Comparison of ENCODE assay signal across 27 cellular contexts in the genomic region with DNA sequence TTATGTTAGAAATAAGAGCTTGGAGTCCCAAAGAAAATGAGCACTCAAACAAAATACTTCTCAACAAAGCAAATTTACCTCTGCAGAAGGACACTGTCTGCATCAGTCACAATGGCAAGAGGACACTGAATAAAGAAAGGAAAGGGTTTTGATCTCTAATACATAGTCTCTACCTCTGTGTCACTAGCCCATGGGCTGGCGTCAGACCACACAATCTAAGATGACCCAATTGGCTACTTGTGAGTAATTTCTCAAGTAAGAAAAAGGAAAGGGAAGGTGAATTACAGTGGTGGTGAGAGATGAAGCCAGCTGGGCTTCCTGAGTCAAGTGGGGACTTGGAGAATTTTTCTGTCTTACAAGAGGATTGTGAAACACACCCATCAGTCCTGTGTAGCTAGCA.
DNase-seq lines count a peak whose midpoint lies in the region; ATAC-seq, FAIRE-seq and TF ChIP-seq lines count a peak whose summit lies in the region.
"Had no signal": no experiment of that assay in that cellular context is flagged by ENCODE, and none has a peak within 500 bp of the region (broad histone marks: within the 10 kb centered on the region; RNA-seq: fewer than 3 reads in every experiment).

No MANE protein-coding gene starts in this region.

- H3K27me3 Mint-ChIP-seq in stimulated activated naive CD8-positive, alpha-beta T cell treated with anti-CD3 and anti-CD28 coated beads, Interleukin-15, amount 100 ng/mL, for 72 hours, result no peaks in the 10 kb centered on the region
- H3K27me3 Mint-ChIP-seq: CD4-positive, CD25-positive, alpha-beta regulatory T cell; CD8-positive, alpha-beta memory T cell had no signal

- DNase-seq in stimulated activated naive CD8-positive, alpha-beta T cell treated with anti-CD3 and anti-CD28 coated beads, Interleukin-15, amount 100 ng/mL, for 72 hours, result no peak
- no peak for DNase-seq in stimulated activated naive CD8-positive, alpha-beta T cell treated with anti-CD3 and anti-CD28 coated beads, Interleukin-15, Interleukin-2, amounts not matched to agents 100 U/mL and 50 U/mL, for 24 hours
- peak; percentile 33 for DNase-seq in bronchial epithelial cell (ENCODE audit: low read depth)
- no peak for DNase-seq in stimulated activated effector memory CD8-positive, alpha-beta T cell treated with anti-CD3 and anti-CD28 coated beads, Interleukin-12 subunit alpha, Interleukin-12 subunit beta, amount 100 ng/mL, for 72 hours (ENCODE audit: low spot score in 2 of 2)
- no peak for DNase-seq in NCI-H1436 (lab: John Stamatoyannopoulos, UW)
- DNase-seq: 8988T; ACHN; BE2C; C1 segment of cervical spinal cord; CD4-positive, alpha-beta memory T cell; CD4-positive, CD25-positive, alpha-beta regulatory T cell; CD8-positive, alpha-beta memory T cell; COR-L47; DMS 273 treated with DMSO at 0.1 percent for 48 hours; DMS153; DMS53; DMS79; DND-41; EL; GDM1 had no signal

- FAIRE-seq in bronchial epithelial cell (lab: Jason Lieb, UNC), result no peak
- FAIRE-seq: A204.1, GM12878, GM12892, GM18507 had no signal

- H3K36me3 Mint-ChIP-seq in stimulated activated effector memory CD8-positive, alpha-beta T cell treated with anti-CD3 and anti-CD28 coated beads, Interleukin-12 subunit alpha, Interleukin-12 subunit beta, amount 100 ng/mL, for 72 hours, result no peaks in the 10 kb centered on the region
- H3K36me3 Mint-ChIP-seq: CD14-positive monocyte; CD4-positive, alpha-beta memory T cell; CD4-positive, CD25-positive, alpha-beta regulatory T cell; CD8-positive, alpha-beta memory T cell had no signal

- TF ChIP-seq CTCF in bronchial epithelial cell (IDR thresholded peaks at IDR 0.05; ENCODE audit: insufficient read depth, low read length, severe bottlenecking), result no peak

- H3K4me3 ChIP-seq in bronchial epithelial cell (ENCODE audit: low read depth, low read length), result no peak overlapping the region
- H3K4me3 ChIP-seq: BLaER1, GM12878 had no signal

- no peaks in the 10 kb centered on the region for H3K36me3 ChIP-seq in bronchial epithelial cell (ENCODE audit: control insufficient read depth, insufficient read depth, low read length)
- H3K36me3 ChIP-seq: BE2C, BLaER1 had no signal

- H3K27ac Mint-ChIP-seq in stimulated activated naive CD8-positive, alpha-beta T cell treated with anti-CD3 and anti-CD28 coated beads, Interleukin-15, amount 100 ng/mL, for 72 hours, result no peak overlapping the region
- H3K27ac Mint-ChIP-seq in stimulated activated effector memory CD8-positive, alpha-beta T cell treated with anti-CD3 and anti-CD28 coated beads, Interleukin-12 subunit alpha, Interleukin-12 subunit beta, amount 100 ng/mL, for 72 hours, result no peak overlapping the region
- H3K27ac Mint-ChIP-seq: CD14-positive monocyte; CD4-positive, alpha-beta memory T cell; CD4-positive, CD25-positive, alpha-beta regulatory T cell; CD8-positive, alpha-beta memory T cell had no signal

- no peaks in the 10 kb centered on the region for H3K9me3 Mint-ChIP-seq in stimulated activated naive CD8-positive, alpha-beta T cell treated with anti-CD3 and anti-CD28 coated beads, Interleukin-15, amount 100 ng/mL, for 72 hours
- no peaks in the 10 kb centered on the region for H3K9me3 Mint-ChIP-seq in stimulated activated effector memory CD8-positive, alpha-beta T cell treated with anti-CD3 and anti-CD28 coated beads, Interleukin-12 subunit alpha, Interleukin-12 subunit beta, amount 100 ng/mL, for 72 hours
- H3K9me3 Mint-ChIP-seq: CD4-positive, alpha-beta memory T cell; CD8-positive, alpha-beta memory T cell had no signal

- H3K27me3 ChIP-seq in bronchial epithelial cell (ENCODE audit: control insufficient read depth, insufficient read depth, low read length), result no peaks in the 10 kb centered on the region
- H3K27me3 ChIP-seq: BE2C, BLaER1 had no signal

- ATAC-seq in stimulated activated naive CD8-positive, alpha-beta T cell treated with anti-CD3 and anti-CD28 coated beads, Interleukin-15, amount 100 ng/mL, for 72 hours, result peak; percentile 43
- no peak for ATAC-seq in stimulated activated naive CD8-positive, alpha-beta T cell treated with anti-CD3 and anti-CD28 coated beads, Interleukin-15, Interleukin-2, amounts not matched to agents 100 U/mL and 50 U/mL, for 24 hours
- peak; percentile 82 for ATAC-seq in stimulated activated effector memory CD8-positive, alpha-beta T cell treated with anti-CD3 and anti-CD28 coated beads, Interleukin-12 subunit alpha, Interleukin-12 subunit beta, amount 100 ng/mL, for 72 hours
- ATAC-seq in HG02884 (IDR thresholded peaks at IDR 0.05; ENCODE audit: unreplicated experiment), result no peak
- ATAC-seq: GM12878 had no signal

- H3K4me1 Mint-ChIP-seq in stimulated activated naive CD8-positive, alpha-beta T cell treated with anti-CD3 and anti-CD28 coated beads, Interleukin-15, amount 100 ng/mL, for 72 hours, result no peaks in the 10 kb centered on the region
- peaks cover 4% of the 10 kb centered on the region for H3K4me1 Mint-ChIP-seq in stimulated activated effector memory CD8-positive, alpha-beta T cell treated with anti-CD3 and anti-CD28 coated beads, Interleukin-12 subunit alpha, Interleukin-12 subunit beta, amount 100 ng/mL, for 72 hours
- H3K4me1 Mint-ChIP-seq: CD14-positive monocyte; CD4-positive, CD25-positive, alpha-beta regulatory T cell had no signal

- no peak overlapping the region for H3K4me3 Mint-ChIP-seq in stimulated activated naive CD8-positive, alpha-beta T cell treated with anti-CD3 and anti-CD28 coated beads, Interleukin-15, amount 100 ng/mL, for 72 hours
- H3K4me3 Mint-ChIP-seq in stimulated activated effector memory CD8-positive, alpha-beta T cell treated with anti-CD3 and anti-CD28 coated beads, Interleukin-12 subunit alpha, Interleukin-12 subunit beta, amount 100 ng/mL, for 72 hours, result no peak overlapping the region
- H3K4me3 Mint-ChIP-seq: CD14-positive monocyte; CD4-positive, alpha-beta memory T cell; CD4-positive, CD25-positive, alpha-beta regulatory T cell; CD8-positive, alpha-beta memory T cell had no signal

Comparison
In these comparisons a context has a peak if more than half of its experiments do, and no peak if none do; other contexts are left out.
1. ATAC-seq: peak in stimulated activated naive CD8-positive, alpha-beta T cell treated with anti-CD3 and anti-CD28 coated beads, Interleukin-15, amount 100 ng/mL, for 72 hours (single experiment) and stimulated activated effector memory CD8-positive, alpha-beta T cell treated with anti-CD3 and anti-CD28 coated beads, Interleukin-12 subunit alpha, Interleukin-12 subunit beta, amount 100 ng/mL, for 72 hours (single experiment); none in stimulated activated naive CD8-positive, alpha-beta T cell treated with anti-CD3 and anti-CD28 coated beads, Interleukin-15, Interleukin-2, amounts not matched to agents 100 U/mL and 50 U/mL, for 24 hours (single experiment) and HG02884 (single experiment).